ENCODE assay signal across 9 cellular contexts in genomic region chr4:22434895-22435294, GRCh38.
A peak's percentile ranks its signal among the peaks of the same experiment; 100 is the strongest.
DNase-seq lines count a peak whose midpoint lies in the region; ATAC-seq and TF ChIP-seq lines count a peak whose summit lies in the region.
"Had no signal": no experiment of that assay in that cellular context is flagged by ENCODE, and none has a peak within 500 bp of the region (broad histone marks: within the 10 kb centered on the region; RNA-seq: fewer than 3 reads in every experiment).

No MANE protein-coding gene starts in this region.

- TF ChIP-seq CTCF in adrenal gland (IDR thresholded peaks at IDR 0.05) = peak; percentile 15 to 45 (median 38)

- DNase-seq in DMS53 treated with DMSO at 0.1 percent for 48 hours (lab: John Stamatoyannopoulos, UW; ENCODE audit: unreplicated experiment) (peak; percentile 56), adrenal gland (peak; percentile 45 to 72 (median 62)), mesenteric fat pad (ENCODE audit: low spot score) (no peak)
- DNase-seq in stimulated activated CD4-positive, alpha-beta T cell treated with anti-CD3 and anti-CD28 coated beads, Interleukin-4, amount 100 ng/mL, for 24 hours = no peak

- TF ChIP-seq POLR2A in adrenal gland (IDR thresholded peaks at IDR 0.05) = no peak

- no peaks in the 10 kb centered on the region for H3K9me3 ChIP-seq in adrenal gland (replicated peaks in 1 of 3)
- no peaks in the 10 kb centered on the region; the same call in 1 of the 2 replicates for H3K9me3 ChIP-seq in iPS-20b (ENCODE audit: insufficient read depth, low read depth, low read length)

- H3K36me3 ChIP-seq in adrenal gland (replicated peaks in 1 of 2) (no peaks in the 10 kb centered on the region), iPS-20b (ENCODE audit: insufficient read depth, low read depth, low read length) (peaks cover 68% of the 10 kb centered on the region)

- peak overlapping the region; percentile 30; the same call in 1 of the 2 replicates for H3K9ac ChIP-seq in iPS-20b (ENCODE audit: low read depth, low read length)
- H3K9ac ChIP-seq: KMS-11 had no signal

- intact Hi-C loops in adrenal gland (cut with DNase I) = no loop called here

- WGBS in adrenal gland, 4 donors = 18 to 29% (median 21%) methylated on average over 6 of the region's 6 CpGs

- peak; percentile 44 for ATAC-seq in HG02610 (IDR thresholded peaks at IDR 0.05; ENCODE audit: unreplicated experiment)
- no peak for ATAC-seq in GM21447 (IDR thresholded peaks at IDR 0.05; ENCODE audit: unreplicated experiment)
- ATAC-seq in GM19397 (IDR thresholded peaks at IDR 0.05; ENCODE audit: unreplicated experiment) = no peak

- H3K4me1 ChIP-seq in adrenal gland (replicated peaks in 1 of 2) = no peaks in the 10 kb centered on the region
- peaks cover 13% of the 10 kb centered on the region; the same call in 1 of the 2 replicates for H3K4me1 ChIP-seq in iPS-20b (ENCODE audit: insufficient read depth, low read length)

- H3K4me3 ChIP-seq in adrenal gland = no peak overlapping the region
- 0 out of 2 replicates have a peak overlapping the region, but pooled peaks have one; percentile 11 for H3K4me3 ChIP-seq in iPS-20b (ENCODE audit: low read length)

- H3K27ac ChIP-seq in adrenal gland (no peak overlapping the region), iPS-20b (ENCODE audit: low read length) (no peak overlapping the region)
- H3K27ac ChIP-seq: KMS-11 had no signal

- H3K27me3 ChIP-seq in adrenal gland = no peaks in the 10 kb centered on the region
- no peaks in the 10 kb centered on the region for H3K27me3 ChIP-seq in iPS-20b (ENCODE audit: insufficient read depth, low read length)

Comparison
In these comparisons a context has a peak if more than half of its experiments do, and no peak if none do; other contexts are left out.
1. DNase-seq: peak in DMS53 treated with DMSO at 0.1 percent for 48 hours (single experiment) and adrenal gland (7 of 7); none in stimulated activated CD4-positive, alpha-beta T cell treated with anti-CD3 and anti-CD28 coated beads, Interleukin-4, amount 100 ng/mL, for 24 hours (single experiment) and mesenteric fat pad (single experiment).